In the genomic region with DNA sequence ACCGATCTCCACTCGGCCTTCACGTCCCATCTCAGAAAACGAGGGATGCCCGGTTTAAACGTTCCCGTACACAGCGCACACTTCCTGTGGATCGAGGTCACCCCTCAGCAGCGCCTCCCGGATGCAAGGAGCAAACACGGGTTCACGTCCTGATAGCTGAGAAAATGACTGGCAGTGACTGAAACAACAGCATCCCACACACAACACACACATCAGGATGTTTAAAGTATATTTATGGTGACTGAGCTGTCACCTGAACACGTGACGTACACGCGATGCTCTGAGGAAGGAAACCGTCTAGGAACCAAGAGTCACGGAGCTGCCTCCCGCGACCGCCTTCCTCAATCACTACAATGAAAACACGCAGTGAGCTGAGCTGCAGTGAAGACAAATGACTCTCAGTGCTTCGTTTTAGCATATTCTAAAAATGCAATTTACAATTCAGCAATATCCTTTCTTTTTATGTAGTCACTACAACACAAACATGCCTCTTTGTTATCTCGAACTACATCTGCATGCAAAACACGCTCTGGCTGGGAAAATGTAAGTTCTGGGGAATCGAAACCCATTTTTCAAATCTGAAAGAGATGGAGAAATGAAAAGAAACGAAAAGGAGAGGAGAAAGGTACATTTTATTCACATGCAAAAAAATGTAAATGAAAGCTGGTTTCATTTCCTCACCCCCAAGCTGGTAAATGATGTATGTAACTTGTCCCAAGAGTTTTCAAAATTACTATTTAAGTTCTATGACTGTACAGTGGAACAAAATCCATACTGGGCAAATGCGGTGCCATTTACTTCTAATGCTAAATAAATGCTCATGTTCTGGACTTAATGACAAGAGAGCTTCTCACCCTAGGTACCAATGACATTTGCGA, we compare ENCODE assay signal across 9 cellular contexts. TPM values are rescaled to one million over a fixed set of nuclear protein-coding genes. Genes with fewer than 3 reads are reported as not detected.
DNase-seq lines count a peak whose midpoint lies in the region; ATAC-seq and TF ChIP-seq lines count a peak whose summit lies in the region.
"Had no signal": no experiment of that assay in that cellular context is flagged by ENCODE, and none has a peak within 500 bp of the region (broad histone marks: within the 10 kb centered on the region; RNA-seq: fewer than 3 reads in every experiment).

No MANE protein-coding gene starts in this region.

- H3K4me3 ChIP-seq in HUES48 (ENCODE audit: low read depth, low read length) (peak overlapping the region; percentile 16; the same call in 1 of the 2 replicates), mononuclear cell (ENCODE audit: low read length) (peak overlapping the region; percentile 14), thoracic aorta (peak overlapping the region; percentile 37)
- H3K4me3 ChIP-seq: K562 had no signal

- peak; percentile 53 for DNase-seq in activated effector memory CD4-positive, alpha-beta T cell treated with Interleukin-2 at 50 U/mL for 16 hours
- no peak for DNase-seq in thoracic aorta (ENCODE audit: low spot score)
- no peak for DNase-seq in NCI-H146 (lab: John Stamatoyannopoulos, UW)
- no peak for DNase-seq in left lobe of liver (ENCODE audit: low spot score)
- DNase-seq in GDM1 (lab: John Stamatoyannopoulos, UW): no peak

- H3K9me3 ChIP-seq in HUES48 (ENCODE audit: control insufficient read depth, insufficient read depth, low read length): no peaks in the 10 kb centered on the region
- no peaks in the 10 kb centered on the region for H3K9me3 ChIP-seq in mononuclear cell (ENCODE audit: low read depth, low read length)
- H3K9me3 ChIP-seq in thoracic aorta: no peaks in the 10 kb centered on the region

- H3K27ac ChIP-seq in HUES48 (ENCODE audit: low read depth, low read length): peak overlapping the region; percentile 53
- no peak overlapping the region for H3K27ac ChIP-seq in thoracic aorta

- H3K36me3 ChIP-seq in HUES48 (ENCODE audit: control insufficient read depth, insufficient read depth, low read length): peaks cover 15% of the 10 kb centered on the region
- no peaks in the 10 kb centered on the region for H3K36me3 ChIP-seq in thoracic aorta

- ATAC-seq in GM21360 (IDR thresholded peaks at IDR 0.05; ENCODE audit: unreplicated experiment) (peak; percentile 14), thoracic aorta (ENCODE audit: insufficient number of reproducible peaks, low FRiP score, low read depth) (no peak), left lobe of liver (no peak)
- ATAC-seq: K562 had no signal

- H3K9ac ChIP-seq in HUES48 (ENCODE audit: low read depth, low read length): no peak overlapping the region

- peaks cover 29% of the 10 kb centered on the region for H3K4me1 ChIP-seq in HUES48 (ENCODE audit: control insufficient read depth, insufficient read depth, low read length)
- H3K4me1 ChIP-seq in mononuclear cell (ENCODE audit: insufficient read depth, low read length): peaks cover 30% of the 10 kb centered on the region
- H3K4me1 ChIP-seq in thoracic aorta (ENCODE audit: control insufficient read depth in 1 of 2, low read depth in 2 of 2): peaks cover 5% of the 10 kb centered on the region in 2 donors

- TF ChIP-seq CTCF in thoracic aorta (IDR thresholded peaks at IDR 0.05): no peak

- no peaks in the 10 kb centered on the region for H3K27me3 ChIP-seq in HUES48 (ENCODE audit: control insufficient read depth, insufficient read depth, low read length)
- H3K27me3 ChIP-seq in mononuclear cell (ENCODE audit: insufficient read depth, low read length): no peaks in the 10 kb centered on the region
- no peaks in the 10 kb centered on the region for H3K27me3 ChIP-seq in thoracic aorta (replicated peaks; ENCODE audit: insufficient read depth)

RNA-seq across cellular contexts. Expression of a gene that starts 19.8 kb away (rescaled TPM):
- 27.7 TPM for total RNA-seq in mononuclear cell
- 100 to 1,000 TPM in 1 of 2 donors, 10 to 100 TPM in 1; 79.2 to 163 TPM for total RNA-seq in thoracic aorta
- total RNA-seq in left lobe of liver: 18.3 TPM
